In genomic region chr4:109406337-109406931, GRCh38 we compare ENCODE assay signal across 8 cellular contexts. TPM values are rescaled to one million over a fixed set of nuclear protein-coding genes. Genes with fewer than 3 reads are reported as not detected.
DNase-seq lines count a peak whose midpoint lies in the region; ATAC-seq, FAIRE-seq and TF ChIP-seq lines count a peak whose summit lies in the region.

No MANE protein-coding gene starts in this region.

- H3K27me3 Mint-ChIP-seq in activated CD4-positive, alpha-beta memory T cell treated with anti-CD3 and anti-CD28 coated beads, Interleukin-2, amount 10 ng/mL, durations not matched to agents 7 days and 5 days = peaks cover 10% of the 10 kb centered on the region
- no peaks in the 10 kb centered on the region for H3K27me3 Mint-ChIP-seq in activated CD4-positive, alpha-beta memory T cell treated with anti-CD3 and anti-CD28 coated beads for 36 hours
- H3K27me3 Mint-ChIP-seq in mesothelial cell of epicardium (ENCODE audit: low read depth) = no peaks in the 10 kb centered on the region

- H3K23me2 ChIP-seq in H1 (ENCODE audit: low read depth, low read length) = no peaks in the 10 kb centered on the region

- H3K9ac ChIP-seq in H1 (replicated peaks in 1 of 4; ENCODE audit: extremely low read depth in 1 of 4, low read depth in 3 of 4, low read length in 3 of 4) = no peak overlapping the region

- intact Hi-C loops in activated CD4-positive, alpha-beta memory T cell treated with anti-CD3 and anti-CD28 coated beads for 36 hours (cut with micrococcal nuclease) = loop anchor here (1.0 to 10.0 kb wide), 3 partner anchors 102 to 723 kb away; partner anchors contain the start of gene COL25A1

- H3K27ac ChIP-seq in Peyer's patch (no peak overlapping the region), H1 (ENCODE audit: low read depth, low read length) (no peak overlapping the region)

- H3K4me3 ChIP-seq in Peyer's patch (no peak overlapping the region), H1 (ENCODE audit: extremely low read depth in 1 of 4, insufficient read depth in 2 of 4, low read depth in 3 of 4, low read length in 4 of 4) (no peak overlapping the region)

- POLR2A ChIA-PET in activated CD4-positive, alpha-beta memory T cell treated with anti-CD3 and anti-CD28 coated beads, Interleukin-2, amount 10 ng/mL, durations not matched to agents 7 days and 5 days (lab: Charles Lee) = no interaction called here
- POLR2A ChIA-PET in activated CD4-positive, alpha-beta memory T cell treated with anti-CD3 and anti-CD28 coated beads for 36 hours (lab: Charles Lee) = no interaction called here
- POLR2A ChIA-PET in H1 (lab: Charles Lee; ENCODE audit: partially characterized antibody) = no interaction called here

- no peak for TF ChIP-seq POLR2A in Peyer's patch (IDR thresholded peaks at IDR 0.05)
- TF ChIP-seq POLR2A in H1 (IDR thresholded peaks at IDR 0.05; ENCODE audit: control extremely low read depth in 1 of 2, low read depth in 2 of 2, low read length in 2 of 2) = no peak

- no peak overlapping the region for H3K23ac ChIP-seq in H1 (ENCODE audit: insufficient read length)

- H3K14ac ChIP-seq in H1 (ENCODE audit: insufficient read length) = no peak overlapping the region

- TF ChIP-seq CTCF in Peyer's patch (IDR thresholded peaks at IDR 0.05) (peak in 5 of 6 experiments; percentile 11 to 67 (median 65)), H1 (IDR thresholded peaks at IDR 0.05; ENCODE audit: control extremely low read depth in 1 of 3, insufficient read depth in 1 of 3, low read depth in 1 of 3, low read length in 3 of 3) (peak in 2 of 3 experiments; percentile 53 to 76; a peak in 3 of 4 replicates), mesothelial cell of epicardium (IDR thresholded peaks at IDR 0.05; ENCODE audit: unreplicated experiment) (peak; percentile 64)

- no peak overlapping the region for H3K18ac ChIP-seq in H1 (ENCODE audit: extremely low read depth, low read length)

- H3K36me3 ChIP-seq in Peyer's patch (no peaks in the 10 kb centered on the region), H1 (ENCODE audit: control insufficient read depth in 2 of 4, insufficient read depth in 4 of 4, low read length in 3 of 4) (no peaks in the 10 kb centered on the region)

- H3K79me1 ChIP-seq in H1 (ENCODE audit: low read depth, low read length) = no peaks in the 10 kb centered on the region

- H4K20me1 ChIP-seq in H1 (replicated peaks in 1 of 2; ENCODE audit: control insufficient read depth in 1 of 2, insufficient read depth in 2 of 2, low read length in 2 of 2) = no peaks in the 10 kb centered on the region

- H3K79me2 ChIP-seq in H1 (ENCODE audit: control insufficient read depth in 1 of 2, insufficient read depth in 2 of 2, low read length in 2 of 2) = no peaks in the 10 kb centered on the region

- TF ChIP-seq EP300 in H1 (IDR thresholded peaks at IDR 0.05; ENCODE audit: borderline replicate concordance in 1 of 2, low read depth in 2 of 2, low read length in 2 of 2) = no peak

- no peaks in the 10 kb centered on the region for H3K4me1 Mint-ChIP-seq in activated CD4-positive, alpha-beta memory T cell treated with anti-CD3 and anti-CD28 coated beads, Interleukin-2, amount 10 ng/mL, durations not matched to agents 7 days and 5 days
- H3K4me1 Mint-ChIP-seq in activated CD4-positive, alpha-beta memory T cell treated with anti-CD3 and anti-CD28 coated beads for 36 hours (ENCODE audit: low read depth) = no peaks in the 10 kb centered on the region
- peaks cover 32% of the 10 kb centered on the region for H3K4me1 Mint-ChIP-seq in mesothelial cell of epicardium

- CTCF ChIA-PET in activated CD4-positive, alpha-beta memory T cell treated with anti-CD3 and anti-CD28 coated beads, Interleukin-2, amount 10 ng/mL, durations not matched to agents 7 days and 5 days (lab: Charles Lee) = interaction anchor here (0.6 to 1.3 kb wide), 7 partner anchors 11 to 834 kb away, joined by 3 to 4 read pairs (median 3); no protein-coding TSS in a partner anchor
- CTCF ChIA-PET in activated CD4-positive, alpha-beta memory T cell treated with anti-CD3 and anti-CD28 coated beads for 36 hours (lab: Charles Lee) = interaction anchor here (0.7 to 1.1 kb wide), 7 partner anchors 9 to 778 kb away, joined by 3 to 5 read pairs (median 3); no protein-coding TSS in a partner anchor
- CTCF ChIA-PET in H1 (lab: Charles Lee; ENCODE audit: partially characterized antibody) = interaction anchor here (0.5 to 1.9 kb wide), 25 partner anchors 11 to 750 kb away, joined by 3 to 10 read pairs (median 3); no protein-coding TSS in a partner anchor

- H3K4me1 ChIP-seq in Peyer's patch (no peaks in the 10 kb centered on the region), H1 (replicated peaks in 1 of 4; ENCODE audit: control insufficient read depth in 3 of 4, insufficient read depth in 4 of 4, low read length in 3 of 4) (peaks cover 0 to 7% (median under 1%) of the 10 kb centered on the region in 4 experiments; a peak in 2 of 7 replicates)

- no peak overlapping the region for H3K4me2 ChIP-seq in H1 (ENCODE audit: insufficient read depth in 1 of 2, low read depth in 2 of 2, low read length in 2 of 2)

- no peak overlapping the region for H2BK15ac ChIP-seq in H1 (ENCODE audit: low read length)

- no peak overlapping the region for H3K27ac Mint-ChIP-seq in activated CD4-positive, alpha-beta memory T cell treated with anti-CD3 and anti-CD28 coated beads, Interleukin-2, amount 10 ng/mL, durations not matched to agents 7 days and 5 days
- no peak overlapping the region for H3K27ac Mint-ChIP-seq in activated CD4-positive, alpha-beta memory T cell treated with anti-CD3 and anti-CD28 coated beads for 36 hours
- no peak overlapping the region for H3K27ac Mint-ChIP-seq in mesothelial cell of epicardium

- H4K8ac ChIP-seq in H1 (ENCODE audit: extremely low read depth, insufficient read depth, low read length) = no peak overlapping the region

- H2BK5ac ChIP-seq in H1 (ENCODE audit: low read depth, low read length) = no peak overlapping the region

- TF ChIP-seq RAD21 in H1 (IDR thresholded peaks at IDR 0.05 in 1 of 2, conservative IDR thresholded peaks at IDR 0.05 in 1 of 2; ENCODE audit: low read depth in 2 of 2, low read length in 2 of 2) = peak; percentile 87 to 88

- H3K36me3 Mint-ChIP-seq in activated CD4-positive, alpha-beta memory T cell treated with anti-CD3 and anti-CD28 coated beads, Interleukin-2, amount 10 ng/mL, durations not matched to agents 7 days and 5 days (ENCODE audit: low read depth) = no peaks in the 10 kb centered on the region
- no peaks in the 10 kb centered on the region for H3K36me3 Mint-ChIP-seq in activated CD4-positive, alpha-beta memory T cell treated with anti-CD3 and anti-CD28 coated beads for 36 hours
- H3K36me3 Mint-ChIP-seq in mesothelial cell of epicardium = no peaks in the 10 kb centered on the region

- no peak overlapping the region for H2BK120ac ChIP-seq in H1 (replicated peaks; ENCODE audit: low read depth, low read length)

- H3K9me3 ChIP-seq in Peyer's patch (no peaks in the 10 kb centered on the region), H1 (ENCODE audit: insufficient read depth in 2 of 2, low read depth in 1 of 2, low read length in 1 of 2) (no peaks in the 10 kb centered on the region)

- H3K56ac ChIP-seq in H1 (replicated peaks; ENCODE audit: insufficient read length, low read depth, low read length) = no peak overlapping the region

- 27% methylated on average over 2 of the region's 2 CpGs; no CpG with 5 or more reads in 1 of the 2 experiments for WGBS in H1 (ENCODE audit: extremely low coverage in 1 of 2, insufficient coverage in 1 of 2, insufficient read length in 1 of 2, insufficient replicate concordance in 2 of 2, low coverage in 1 of 2, low lambda C conversion rate in 2 of 2, missing lambda C conversion rate in 1 of 2), 2 experiments

- H2BK20ac ChIP-seq in H1 (ENCODE audit: low read length) = no peak overlapping the region

- H3K9me3 Mint-ChIP-seq in activated CD4-positive, alpha-beta memory T cell treated with anti-CD3 and anti-CD28 coated beads, Interleukin-2, amount 10 ng/mL, durations not matched to agents 7 days and 5 days = no peaks in the 10 kb centered on the region
- no peaks in the 10 kb centered on the region for H3K9me3 Mint-ChIP-seq in activated CD4-positive, alpha-beta memory T cell treated with anti-CD3 and anti-CD28 coated beads for 36 hours
- peaks cover 6% of the 10 kb centered on the region for H3K9me3 Mint-ChIP-seq in mesothelial cell of epicardium

- H2BK12ac ChIP-seq in H1 (ENCODE audit: low read depth, low read length) = no peak overlapping the region

- no peak overlapping the region for H4K5ac ChIP-seq in H1 (ENCODE audit: insufficient read length, low read depth, low read length)

- no peak overlapping the region for H2AK5ac ChIP-seq in H1 (ENCODE audit: low read depth, low read length)

- H3K4ac ChIP-seq in H1 (replicated peaks; ENCODE audit: insufficient read length, low read depth, low read length) = no peak overlapping the region

- no peaks in the 10 kb centered on the region for H3K27me3 ChIP-seq in Peyer's patch
- H3K27me3 ChIP-seq in H1 (replicated peaks in 1 of 4; ENCODE audit: control insufficient read depth in 3 of 4, extremely low read depth in 1 of 4, insufficient read depth in 3 of 4, low read length in 3 of 4) = no peaks in the 10 kb centered on the region

- peak; percentile 28 for DNase-seq in activated CD4-positive, alpha-beta memory T cell treated with anti-CD3 and anti-CD28 coated beads, Interleukin-2, amount 10 ng/mL, durations not matched to agents 7 days and 5 days
- no peak for DNase-seq in activated CD4-positive, alpha-beta memory T cell treated with anti-CD3 and anti-CD28 coated beads for 36 hours
- DNase-seq in Peyer's patch (no peak), H1 (ENCODE audit: low read depth in 1 of 2, low spot score in 2 of 2) (no peak), mesothelial cell of epicardium (ENCODE audit: low spot score in 2 of 2, unreplicated experiment in 2 of 2) (no peak), NCI-H524 treated with DMSO at 0.1 percent for 48 hours (lab: John Stamatoyannopoulos, UW) (no peak)

- FAIRE-seq in H1 (lab: Jason Lieb, UNC) = peak; percentile 88

- ATAC-seq in GM19468 (IDR thresholded peaks at IDR 0.05; ENCODE audit: extremely low read depth, unreplicated experiment) = peak; percentile 87
- peak; percentile 85 for ATAC-seq in HG03571 (IDR thresholded peaks at IDR 0.05; ENCODE audit: unreplicated experiment)

- H2AFZ ChIP-seq in H1 (ENCODE audit: low read length) = no peak overlapping the region

- H3K4me3 Mint-ChIP-seq in activated CD4-positive, alpha-beta memory T cell treated with anti-CD3 and anti-CD28 coated beads, Interleukin-2, amount 10 ng/mL, durations not matched to agents 7 days and 5 days = no peak overlapping the region
- no peak overlapping the region for H3K4me3 Mint-ChIP-seq in activated CD4-positive, alpha-beta memory T cell treated with anti-CD3 and anti-CD28 coated beads for 36 hours
- H3K4me3 Mint-ChIP-seq in mesothelial cell of epicardium = no peak overlapping the region

- no peak overlapping the region for H4K91ac ChIP-seq in H1 (replicated peaks; ENCODE audit: insufficient read length, low read length)

RNA-seq across cellular contexts. Expression of gene SEC24B, which starts 27.2 kb away (rescaled TPM):
- total RNA-seq in activated CD4-positive, alpha-beta memory T cell treated with anti-CD3 and anti-CD28 coated beads, Interleukin-2, amount 10 ng/mL, durations not matched to agents 7 days and 5 days = 10 to 100 TPM; 25.7 to 27.0 TPM
- 10 to 100 TPM; 24.7 to 25.2 TPM for total RNA-seq in activated CD4-positive, alpha-beta memory T cell treated with anti-CD3 and anti-CD28 coated beads for 36 hours
- total RNA-seq in Peyer's patch (10 to 100 TPM; 24.4 to 40.4 (median 34.9) TPM), mesothelial cell of epicardium (50.7 to 53.6 TPM (median 52.7 TPM) in 3 replicates)
- 24.2 and 25.6 TPM in 2 replicates for total RNA-seq in H1 (2021; fragmentation: NEBNext Ultra II Directional; extraction: Animal tissue kit (Norgen Biotek cat#: 25700))
- polyA plus RNA-seq in H1 (2011; rRNA removed) = 20.5 and 30.9 TPM in 2 replicates
- 21.1 TPM for polyA plus RNA-seq in H1 (2011; cell fraction: cytosol; rRNA removed)
- polyA plus RNA-seq in H1 (2011; cell fraction: nucleus; rRNA removed) = 24.8 TPM
- polyA plus RNA-seq in H1 (2012, experiment 1 of 2) = 11.7 to 17.1 TPM (median 14.9 TPM) in 4 replicates
- polyA plus RNA-seq in H1 (2012, experiment 2 of 2) = 1.2 TPM
- 15.1 TPM for polyA plus RNA-seq in H1 (2013, experiment 1 of 2)
- polyA plus RNA-seq in H1 (2013, experiment 2 of 2) = 15.1 TPM
- polyA minus RNA-seq in H1 (2011; rRNA and poly(A)+ RNA removed) = 95.6 and 123 TPM in 2 replicates
- polyA minus RNA-seq in H1 (2011; cell fraction: cytosol; rRNA and poly(A)+ RNA removed) = 23.7 TPM
- 71.0 TPM for polyA minus RNA-seq in H1 (2011; cell fraction: nucleus; rRNA and poly(A)+ RNA removed)
